In genomic region chr4:187865914-187866313, GRCh38 we compare ENCODE assay signal across 16 cellular contexts.
DNase-seq lines count a peak whose midpoint lies in the region; ATAC-seq and TF ChIP-seq lines count a peak whose summit lies in the region.
"Had no signal": no experiment of that assay in that cellular context is flagged by ENCODE, and none has a peak within 500 bp of the region (broad histone marks: within the 10 kb centered on the region; RNA-seq: fewer than 3 reads in every experiment).

No MANE protein-coding gene starts in this region.

- H3K4me1 Mint-ChIP-seq in activated naive CD4-positive, alpha-beta T cell treated with anti-CD3 and anti-CD28 coated beads, Interleukin-2, amount 10 ng/mL, durations not matched to agents 7 days and 5 days, result no peaks in the 10 kb centered on the region
- H3K4me1 Mint-ChIP-seq: B cell, GM23338 had no signal

- H3K36me3 ChIP-seq in A673 (ENCODE audit: insufficient read depth, low read length, poor library complexity, severe bottlenecking) (no peaks in the 10 kb centered on the region), HCT116 (ENCODE audit: control insufficient read depth in 1 of 2, insufficient read depth in 2 of 2, low read length in 2 of 2) (no peaks in the 10 kb centered on the region), SJCRH30 (no peaks in the 10 kb centered on the region)

- TF ChIP-seq CTCF in A673 (conservative IDR thresholded peaks at IDR 0.05; ENCODE audit: low read depth, low read length), result no peak
- TF ChIP-seq CTCF in HCT116 (IDR thresholded peaks at IDR 0.05 in 2 of 3, conservative IDR thresholded peaks at IDR 0.05 in 1 of 3; ENCODE audit: borderline replicate concordance in 1 of 3, insufficient read depth in 1 of 3, low read depth in 2 of 3, low read length in 2 of 3), result 0 out of 6 replicates have a peak, but pooled peaks of 2 of the 3 experiments have one; percentile 6 to 13

- no peak overlapping the region for H3K27ac Mint-ChIP-seq in activated naive CD4-positive, alpha-beta T cell treated with anti-CD3 and anti-CD28 coated beads, Interleukin-2, amount 10 ng/mL, durations not matched to agents 7 days and 5 days
- H3K27ac Mint-ChIP-seq: B cell; CD4-positive, alpha-beta T cell; GM23338 had no signal

- H2AFZ ChIP-seq in HCT116 (ENCODE audit: low read depth, low read length, poor library complexity, severe bottlenecking), result peak overlapping the region; percentile 21
- H2AFZ ChIP-seq: GM23338 had no signal

- intact Hi-C loops in A673 (cut with micrococcal nuclease; ENCODE audit: unreplicated experiment) (no loop called here), HCT116 (cut with micrococcal nuclease) (no loop called here)

- RAD21 ChIA-PET in HCT116 (lab: Charles Lee; ENCODE audit: low non-redundant PET in 1 of 2, low total read pairs in 2 of 2, uncharacterized antibody in 2 of 2, unreplicated experiment in 2 of 2), result no interaction called here

- POLR2A ChIA-PET in A673 (lab: Charles Lee; ENCODE audit: low non-redundant PET), result no interaction called here
- POLR2A ChIA-PET in HCT116 (lab: Charles Lee), result interaction anchor here (0.7 kb wide), 1 partner anchor 49 kb away, joined by 3 read pairs; no protein-coding TSS in a partner anchor

- no peak overlapping the region for H3K4me3 Mint-ChIP-seq in activated naive CD4-positive, alpha-beta T cell treated with anti-CD3 and anti-CD28 coated beads, Interleukin-2, amount 10 ng/mL, durations not matched to agents 7 days and 5 days
- H3K4me3 Mint-ChIP-seq: B cell; CD4-positive, alpha-beta T cell; GM23338 had no signal

- peak; percentile 14 for DNase-seq in A673 (ENCODE audit: low spot score)
- peak; percentile 8 for DNase-seq in HCT116 (ENCODE audit: low read depth, low spot score)
- DNase-seq in RPMI7951 (ENCODE audit: low read depth), result peak; percentile 6
- DNase-seq in foreskin melanocyte, result peak; percentile 19
- DNase-seq in activated naive CD4-positive, alpha-beta T cell treated with anti-CD3 and anti-CD28 coated beads, Interleukin-2, amount 10 ng/mL, durations not matched to agents 7 days and 5 days, result no peak
- DNase-seq in SJCRH30, result no peak
- DNase-seq in NCI-H526 treated with DMSO at 0.1 percent for 48 hours (lab: John Stamatoyannopoulos, UW), result no peak
- DNase-seq in NCI-H1930 (lab: John Stamatoyannopoulos, UW), result no peak
- DNase-seq: C1 segment of cervical spinal cord; CD4-positive, alpha-beta T cell; DND-41; GDM1; H7 had no signal

- H3K27me3 Mint-ChIP-seq in activated naive CD4-positive, alpha-beta T cell treated with anti-CD3 and anti-CD28 coated beads, Interleukin-2, amount 10 ng/mL, durations not matched to agents 7 days and 5 days, result no peaks in the 10 kb centered on the region
- H3K27me3 Mint-ChIP-seq: B cell; CD4-positive, alpha-beta T cell had no signal

- H3K4me1 ChIP-seq in A673 (ENCODE audit: insufficient read depth, low read length, poor library complexity, severe bottlenecking), result no peaks in the 10 kb centered on the region
- no peaks in the 10 kb centered on the region for H3K4me1 ChIP-seq in HCT116 (ENCODE audit: control insufficient read depth in 1 of 2, insufficient read depth in 2 of 2, low read length in 2 of 2)
- no peaks in the 10 kb centered on the region for H3K4me1 ChIP-seq in SJCRH30

- H3K27ac ChIP-seq in A673 (ENCODE audit: low read depth, low read length, poor library complexity, severe bottlenecking), result no peak overlapping the region
- no peak overlapping the region for H3K27ac ChIP-seq in HCT116 (ENCODE audit: low read depth, low read length)
- no peak overlapping the region for H3K27ac ChIP-seq in SJCRH30

- H3K4me2 ChIP-seq in HCT116 (ENCODE audit: low read length), result no peak overlapping the region
- H3K4me2 ChIP-seq: GM23338 had no signal

- H4K20me1 ChIP-seq in HCT116 (ENCODE audit: insufficient read depth), result no peaks in the 10 kb centered on the region

- H3K27me3 ChIP-seq in A673 (replicated peaks; ENCODE audit: insufficient read depth, low read depth, low read length, poor library complexity), result no peaks in the 10 kb centered on the region
- H3K27me3 ChIP-seq in HCT116 (ENCODE audit: insufficient read depth, low read length), result no peaks in the 10 kb centered on the region
- H3K27me3 ChIP-seq in SJCRH30, result no peaks in the 10 kb centered on the region

- peak; percentile 82 for ATAC-seq in HCT116
- ATAC-seq: GM23338, HepG2 had no signal

- no peaks in the 10 kb centered on the region for H3K9me2 ChIP-seq in HCT116 (ENCODE audit: insufficient read depth)

- H3K36me3 Mint-ChIP-seq in activated naive CD4-positive, alpha-beta T cell treated with anti-CD3 and anti-CD28 coated beads, Interleukin-2, amount 10 ng/mL, durations not matched to agents 7 days and 5 days, result no peaks in the 10 kb centered on the region

- H3K9ac ChIP-seq in HCT116 (ENCODE audit: low read length), result no peak overlapping the region

- no peaks in the 10 kb centered on the region for H3K9me3 ChIP-seq in A673 (ENCODE audit: low read depth, low read length, poor library complexity, severe bottlenecking)
- no peaks in the 10 kb centered on the region for H3K9me3 ChIP-seq in HCT116 (ENCODE audit: control insufficient read depth in 1 of 2, insufficient read depth in 1 of 2, low read depth in 1 of 2, low read length in 2 of 2)
- H3K9me3 ChIP-seq in SJCRH30 (replicated peaks), result no peaks in the 10 kb centered on the region

- no peak for TF ChIP-seq POLR2A in HCT116 (IDR thresholded peaks at IDR 0.05; ENCODE audit: borderline replicate concordance, extremely low read depth, insufficient read depth, insufficient read length)

- CTCF ChIA-PET in A673 (lab: Charles Lee) (no interaction called here), HCT116 (lab: Charles Lee) (no interaction called here)
- CTCF ChIA-PET in activated naive CD4-positive, alpha-beta T cell treated with anti-CD3 and anti-CD28 coated beads, Interleukin-2, amount 10 ng/mL, durations not matched to agents 7 days and 5 days (lab: Charles Lee), result no interaction called here

- TF ChIP-seq RAD21 in HCT116 (IDR thresholded peaks at IDR 0.05; ENCODE audit: low read depth), result no peak

- no peaks in the 10 kb centered on the region for H3K79me2 ChIP-seq in HCT116 (ENCODE audit: insufficient read depth, low read length)

- no TSS peak for BruUV-seq in A673 (replicated peaks; lab: Mats Ljungman, UMichigan)
- no TSS peak for BruUV-seq in HCT116 (replicated peaks; lab: Mats Ljungman, UMichigan)

- H3K4me3 ChIP-seq in A673 (ENCODE audit: low read depth, low read length, poor library complexity, severe bottlenecking), result no peak overlapping the region
- no peak overlapping the region for H3K4me3 ChIP-seq in HCT116 (replicated peaks in 1 of 2; ENCODE audit: low read depth in 1 of 2, low read length in 2 of 2)
- no peak overlapping the region for H3K4me3 ChIP-seq in SJCRH30
- H3K4me3 ChIP-seq: GM23338 had no signal

- peaks cover 11% of the 10 kb centered on the region for H3K9me3 Mint-ChIP-seq in activated naive CD4-positive, alpha-beta T cell treated with anti-CD3 and anti-CD28 coated beads, Interleukin-2, amount 10 ng/mL, durations not matched to agents 7 days and 5 days
- H3K9me3 Mint-ChIP-seq: CD4-positive, alpha-beta T cell had no signal

TF ChIP-seq in HCT116, 20 proteins besides CTCF, POLR2A, EP300 and RAD21:
- TF ChIP-seq FOSL1 (IDR thresholded peaks at IDR 0.05; ENCODE audit: low read depth) (no peak), REST (IDR thresholded peaks at IDR 0.05; ENCODE audit: low read depth) (no peak), EZH2phosphoT487 (IDR thresholded peaks at IDR 0.05; ENCODE audit: borderline replicate concordance) (no peak), TCF7L2 (IDR thresholded peaks at IDR 0.05; ENCODE audit: borderline replicate concordance, extremely low read depth, insufficient read depth, insufficient read length) (no peak)
- TF ChIP-seq, protein P1, sequence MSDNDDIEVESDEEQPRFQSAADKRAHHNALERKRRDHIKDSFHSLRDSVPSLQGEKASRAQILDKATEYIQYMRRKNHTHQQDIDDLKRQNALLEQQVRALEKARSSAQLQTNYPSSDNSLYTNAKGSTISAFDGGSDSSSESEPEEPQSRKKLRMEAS (IDR thresholded peaks at IDR 0.05), result no peak

Comparison
In these comparisons a context has a peak if more than half of its experiments do, and no peak if none do; other contexts are left out.
1. DNase-seq: peak in A673 (single experiment), HCT116 (single experiment), RPMI7951 (single experiment) and foreskin melanocyte (single experiment); none in activated naive CD4-positive, alpha-beta T cell treated with anti-CD3 and anti-CD28 coated beads, Interleukin-2, amount 10 ng/mL, durations not matched to agents 7 days and 5 days (single experiment), SJCRH30 (0 of 2), NCI-H526 treated with DMSO at 0.1 percent for 48 hours (single experiment) and NCI-H1930 (0 of 2).